Comparison of ENCODE assay signal across 19 cellular contexts in the genomic region with DNA sequence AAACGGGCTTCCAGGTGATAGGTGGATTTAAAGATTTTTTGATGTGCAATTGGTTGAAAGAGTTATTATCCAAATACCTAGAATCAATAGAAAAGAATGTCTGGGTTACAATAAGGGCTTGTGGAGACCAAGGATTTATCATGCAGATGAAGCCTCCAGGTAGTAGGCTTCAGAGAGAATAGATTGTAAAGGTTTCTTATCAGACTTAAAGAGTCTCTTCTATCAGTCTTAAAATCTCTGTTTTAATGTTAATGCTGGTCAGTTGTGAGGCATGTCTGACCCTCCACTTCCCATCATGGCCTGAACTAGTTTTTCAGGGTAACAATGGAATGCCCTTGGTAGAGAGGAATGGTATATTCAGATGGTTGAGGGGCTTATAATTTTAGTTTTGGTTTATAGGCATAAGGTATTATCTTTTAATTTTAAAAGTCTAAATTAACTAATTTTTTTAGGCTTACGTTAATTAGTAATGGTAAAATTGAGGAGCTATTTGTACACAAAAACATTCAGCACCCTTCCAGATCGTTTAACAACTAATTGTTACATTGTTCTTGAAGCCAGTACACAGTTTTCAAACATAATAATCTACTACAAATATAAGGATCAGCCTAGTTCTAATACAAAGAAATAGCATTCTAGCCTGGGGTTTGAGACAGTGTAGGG.
"Had no signal": no experiment of that assay in that cellular context is flagged by ENCODE, and none has a peak within 500 bp of the region (broad histone marks: within the 10 kb centered on the region; RNA-seq: fewer than 3 reads in every experiment).

No MANE protein-coding gene starts in this region.

- H3K36me3 ChIP-seq: left ventricle myocardium inferior, lower lobe of right lung, neutrophil, sigmoid colon, stomach, thoracic aorta, transverse colon had no signal

- ATAC-seq: foreskin keratinocyte, lower lobe of right lung had no signal

- H3K4me3 ChIP-seq: left ventricle myocardium inferior, lower lobe of right lung, sigmoid colon, skin epidermis, stomach, thoracic aorta, transverse colon had no signal

- H3K4me3 Mint-ChIP-seq: dendritic cell treated with granulocyte-macrophage colony-stimulating factor and Interleukin-4, amounts not matched to agents 40 ng/mL and 50 ng/mL, for 4 days; immature natural killer cell; memory B cell; naive B cell; nephron had no signal

- H3K27me3 Mint-ChIP-seq: dendritic cell treated with granulocyte-macrophage colony-stimulating factor and Interleukin-4, amounts not matched to agents 40 ng/mL and 50 ng/mL, for 4 days; memory B cell; naive B cell had no signal

- H3K9me3 Mint-ChIP-seq: dendritic cell treated with granulocyte-macrophage colony-stimulating factor and Interleukin-4, amounts not matched to agents 40 ng/mL and 50 ng/mL, for 4 days; memory B cell; naive B cell; nephron had no signal

- H3K36me3 Mint-ChIP-seq: immature natural killer cell, memory B cell, naive B cell had no signal

- H3K4me1 ChIP-seq: foreskin keratinocyte, left ventricle myocardium inferior, lower lobe of right lung, sigmoid colon, stomach, transverse colon had no signal

- H3K4me1 Mint-ChIP-seq: immature natural killer cell, memory B cell, naive B cell, nephron had no signal

- H3K27ac ChIP-seq: foreskin keratinocyte, left ventricle myocardium inferior, lower lobe of right lung, neutrophil, sigmoid colon, skin epidermis, stomach, thoracic aorta, transverse colon had no signal

- DNase-seq: cerebellar nuclear complex; foreskin keratinocyte; immature natural killer cell; left ventricle myocardium inferior; lower lobe of right lung; naive B cell; posterior cingulate gyrus; sigmoid colon; stimulated activated CD4-positive, alpha-beta T cell treated with anti-CD3 and anti-CD28 coated beads, Interleukin-2, amount 100 ng/mL, for 24 hours; stimulated activated naive CD4-positive, alpha-beta T cell; stomach; substantia nigra; transverse colon had no signal

- H3K27ac Mint-ChIP-seq: dendritic cell treated with granulocyte-macrophage colony-stimulating factor and Interleukin-4, amounts not matched to agents 40 ng/mL and 50 ng/mL, for 4 days; immature natural killer cell; memory B cell; naive B cell; nephron had no signal

- H3K9me3 ChIP-seq: left ventricle myocardium inferior, lower lobe of right lung, neutrophil, sigmoid colon, stomach, thoracic aorta, transverse colon had no signal

- H3K27me3 ChIP-seq: foreskin keratinocyte, neutrophil, sigmoid colon, stomach, transverse colon had no signal
